23 cellular contexts compared by ENCODE assay signal in genomic region chr1:162488219-162488618, GRCh38. TPM values are rescaled to one million over a fixed set of nuclear protein-coding genes. Genes with fewer than 3 reads are reported as not detected.
DNase-seq lines count a peak whose midpoint lies in the region; ATAC-seq, FAIRE-seq and TF ChIP-seq lines count a peak whose summit lies in the region.
"Had no signal": no experiment of that assay in that cellular context is flagged by ENCODE, and none has a peak within 500 bp of the region (broad histone marks: within the 10 kb centered on the region; RNA-seq: fewer than 3 reads in every experiment).

No MANE protein-coding gene starts in this region.

- no peak for TF ChIP-seq POLR2A in A549 (IDR thresholded peaks at IDR 0.05; ENCODE audit: low read length)
- no peak for TF ChIP-seq POLR2A in H1 (IDR thresholded peaks at IDR 0.05; ENCODE audit: control extremely low read depth in 1 of 2, low read depth in 2 of 2, low read length in 2 of 2)
- TF ChIP-seq POLR2A in sigmoid colon (IDR thresholded peaks at IDR 0.05): no peak

- WGBS in A549 (ENCODE audit: missing lambda C conversion rate): 22% methylated on average over 3 of the region's 3 CpGs
- 91% methylated on average over 3 of the region's 3 CpGs; no CpG with 5 or more reads in 1 of the 2 experiments for WGBS in H1 (ENCODE audit: extremely low coverage in 1 of 2, insufficient coverage in 1 of 2, insufficient read length in 1 of 2, insufficient replicate concordance in 2 of 2, low coverage in 1 of 2, low lambda C conversion rate in 2 of 2, missing lambda C conversion rate in 1 of 2), 2 experiments
- no CpG with 5 or more reads among the region's 3 CpGs for WGBS in trophoblast cell (ENCODE audit: extremely low coverage, insufficient coverage, insufficient read length)
- WGBS in sigmoid colon, 2 donors: 57 to 68% methylated on average over 3 of the region's 3 CpGs

- TF ChIP-seq RAD21 in A549 (conservative IDR thresholded peaks at IDR 0.05 in 1 of 2, IDR thresholded peaks at IDR 0.05 in 1 of 2) (no peak), H1 (IDR thresholded peaks at IDR 0.05 in 1 of 2, conservative IDR thresholded peaks at IDR 0.05 in 1 of 2; ENCODE audit: low read depth in 2 of 2, low read length in 2 of 2) (no peak)

- H3K9me3 ChIP-seq in A549: no peaks in the 10 kb centered on the region
- no peaks in the 10 kb centered on the region for H3K9me3 ChIP-seq in H1 (ENCODE audit: insufficient read depth in 2 of 2, low read depth in 1 of 2, low read length in 1 of 2)
- peaks cover 1% of the 10 kb centered on the region for H3K9me3 ChIP-seq in trophoblast cell (ENCODE audit: insufficient read depth, low read depth, low read length)
- no peaks in the 10 kb centered on the region for H3K9me3 ChIP-seq in skeletal muscle tissue (ENCODE audit: control insufficient read depth in 3 of 3, low read length in 3 of 3)
- no peaks in the 10 kb centered on the region for H3K9me3 ChIP-seq in sigmoid colon
- H3K9me3 ChIP-seq: BE2C; BLaER1 treated with 17β-estradiol and CSF1 and Interleukin-3, amounts not matched to agents 10 nM and 100 nM had no signal

- TF ChIP-seq EP300 in A549 (IDR thresholded peaks at IDR 0.05) (no peak), H1 (IDR thresholded peaks at IDR 0.05; ENCODE audit: borderline replicate concordance in 1 of 2, low read depth in 2 of 2, low read length in 2 of 2) (no peak), sigmoid colon (IDR thresholded peaks at IDR 0.05) (no peak)

- H3K14ac ChIP-seq in H1 (ENCODE audit: insufficient read length): no peak overlapping the region
- no peak overlapping the region for H3K14ac ChIP-seq in trophoblast cell (ENCODE audit: low read length)

- H2BK5ac ChIP-seq in H1 (ENCODE audit: low read depth, low read length): no peak overlapping the region
- H2BK5ac ChIP-seq in trophoblast cell (ENCODE audit: low read depth, low read length, poor library complexity): no peak overlapping the region

- TF ChIP-seq CTCF in A549 (IDR thresholded peaks at IDR 0.05) (no peak), H1 (IDR thresholded peaks at IDR 0.05; ENCODE audit: control extremely low read depth in 1 of 3, insufficient read depth in 1 of 3, low read depth in 1 of 3, low read length in 3 of 3) (no peak), sigmoid colon (IDR thresholded peaks at IDR 0.05) (no peak)

- no peak for ATAC-seq in A549
- ATAC-seq in GM18873 (IDR thresholded peaks at IDR 0.05; ENCODE audit: low FRiP score, unreplicated experiment): no peak

- no peak overlapping the region for H3K18ac ChIP-seq in H1 (ENCODE audit: extremely low read depth, low read length)
- H3K18ac ChIP-seq in trophoblast cell (ENCODE audit: low read length): no peak overlapping the region

- H2AFZ ChIP-seq in H1 (ENCODE audit: low read length): 0 out of 2 replicates have a peak overlapping the region, but pooled peaks have one; percentile 32
- H2AFZ ChIP-seq in trophoblast cell (ENCODE audit: insufficient read depth, low read length, poor library complexity): no peak overlapping the region

- H2BK12ac ChIP-seq in H1 (ENCODE audit: low read depth, low read length): no peak overlapping the region
- H2BK12ac ChIP-seq in trophoblast cell (ENCODE audit: low read length): no peak overlapping the region

- intact Hi-C loops in sigmoid colon (cut with DNase I): no loop called here

- H3K79me2 ChIP-seq in H1 (ENCODE audit: control insufficient read depth in 1 of 2, insufficient read depth in 2 of 2, low read length in 2 of 2) (no peaks in the 10 kb centered on the region), trophoblast cell (ENCODE audit: control insufficient read depth, insufficient read depth, low read length, poor library complexity) (no peaks in the 10 kb centered on the region)

- H3K4me1 ChIP-seq in A549 (no peaks in the 10 kb centered on the region), H1 (replicated peaks in 1 of 4; ENCODE audit: control insufficient read depth in 3 of 4, insufficient read depth in 4 of 4, low read length in 3 of 4) (no peaks in the 10 kb centered on the region), trophoblast cell (ENCODE audit: control insufficient read depth in 1 of 2, insufficient read depth in 2 of 2, low read length in 2 of 2) (no peaks in the 10 kb centered on the region), skeletal muscle tissue (ENCODE audit: control insufficient read depth in 3 of 3, insufficient read depth in 3 of 3, low read length in 3 of 3) (no peaks in the 10 kb centered on the region), sigmoid colon (no peaks in the 10 kb centered on the region)
- H3K4me1 ChIP-seq: BE2C had no signal

- H2BK20ac ChIP-seq in H1 (ENCODE audit: low read length): no peak overlapping the region

- CTCF ChIA-PET in A549 (lab: Yijun Ruan, JAX) (no interaction called here), H1 (lab: Charles Lee; ENCODE audit: partially characterized antibody) (interaction anchor here (0.6 to 2.9 kb wide), 2 partner anchors 9 to 13 kb away, joined by 3 to 10 read pairs; no protein-coding TSS in a partner anchor)

- H4K8ac ChIP-seq in H1 (ENCODE audit: extremely low read depth, insufficient read depth, low read length) (no peak overlapping the region), trophoblast cell (ENCODE audit: low read depth, low read length) (no peak overlapping the region)

- H3K23ac ChIP-seq in H1 (ENCODE audit: insufficient read length) (no peak overlapping the region), trophoblast cell (ENCODE audit: low read length) (no peak overlapping the region)

- H4K20me1 ChIP-seq in H1 (replicated peaks in 1 of 2; ENCODE audit: control insufficient read depth in 1 of 2, insufficient read depth in 2 of 2, low read length in 2 of 2): no peaks in the 10 kb centered on the region
- H4K20me1 ChIP-seq: BLaER1 treated with 17β-estradiol and CSF1 and Interleukin-3, amounts not matched to agents 10 nM and 100 nM had no signal

- H3K27ac ChIP-seq in A549 (no peak overlapping the region), H1 (ENCODE audit: low read depth, low read length) (no peak overlapping the region), trophoblast cell (ENCODE audit: low read depth, low read length) (no peak overlapping the region), skeletal muscle tissue (ENCODE audit: low read depth, low read length) (no peak overlapping the region), sigmoid colon (no peak overlapping the region)
- H3K27ac ChIP-seq: 22Rv1; BLaER1 treated with 17β-estradiol and CSF1 and Interleukin-3, amounts not matched to agents 10 nM and 100 nM had no signal

- H4K91ac ChIP-seq in H1 (replicated peaks; ENCODE audit: insufficient read length, low read length) (no peak overlapping the region), trophoblast cell (ENCODE audit: low read depth, low read length) (no peak overlapping the region)

- no peak overlapping the region for H4K12ac ChIP-seq in trophoblast cell (ENCODE audit: low read depth, low read length)

- no peak overlapping the region for H3K4ac ChIP-seq in H1 (replicated peaks; ENCODE audit: insufficient read length, low read depth, low read length)
- H3K4ac ChIP-seq in trophoblast cell (ENCODE audit: low read depth, low read length): no peak overlapping the region

- H3K9ac ChIP-seq in H1 (replicated peaks in 1 of 4; ENCODE audit: extremely low read depth in 1 of 4, low read depth in 3 of 4, low read length in 3 of 4) (no peak overlapping the region), trophoblast cell (ENCODE audit: low read length) (peak overlapping the region; percentile 63), skeletal muscle tissue (ENCODE audit: low read depth in 1 of 3, low read length in 3 of 3) (peak overlapping the region in 1 of 3 donors; percentile 38)
- H3K9ac ChIP-seq: BLaER1 treated with 17β-estradiol and CSF1 and Interleukin-3, amounts not matched to agents 10 nM and 100 nM had no signal

- H2AK5ac ChIP-seq in H1 (ENCODE audit: low read depth, low read length) (no peak overlapping the region), trophoblast cell (ENCODE audit: low read length) (no peak overlapping the region)

- H2BK15ac ChIP-seq in H1 (ENCODE audit: low read length): no peak overlapping the region

- no peak overlapping the region for H3K4me3 ChIP-seq in A549
- H3K4me3 ChIP-seq in H1 (ENCODE audit: extremely low read depth in 1 of 4, insufficient read depth in 2 of 4, low read depth in 3 of 4, low read length in 4 of 4): no peak overlapping the region
- no peak overlapping the region for H3K4me3 ChIP-seq in trophoblast cell (ENCODE audit: low read depth, low read length)
- H3K4me3 ChIP-seq in skeletal muscle tissue (ENCODE audit: low read length in 3 of 3): peak overlapping the region in 2 of 3 donors; percentile 22 to 52
- H3K4me3 ChIP-seq in sigmoid colon: no peak overlapping the region
- H3K4me3 ChIP-seq: BLaER1 treated with 17β-estradiol and CSF1 and Interleukin-3, amounts not matched to agents 10 nM and 100 nM had no signal

- no peak overlapping the region for H2BK120ac ChIP-seq in H1 (replicated peaks; ENCODE audit: low read depth, low read length)
- no peak overlapping the region for H2BK120ac ChIP-seq in trophoblast cell (ENCODE audit: insufficient read depth, low read length, poor library complexity)

- H4K5ac ChIP-seq in H1 (ENCODE audit: insufficient read length, low read depth, low read length): no peak overlapping the region

- FAIRE-seq in A549 (lab: Jason Lieb, UNC): peak; percentile 18
- FAIRE-seq in H1 (lab: Jason Lieb, UNC): no peak
- FAIRE-seq: A204.1, G401.6, GM12892, GM19239 had no signal

- H3K23me2 ChIP-seq in H1 (ENCODE audit: low read depth, low read length): no peaks in the 10 kb centered on the region

- H3K4me2 ChIP-seq in A549 (no peak overlapping the region), H1 (ENCODE audit: insufficient read depth in 1 of 2, low read depth in 2 of 2, low read length in 2 of 2) (no peak overlapping the region), trophoblast cell (ENCODE audit: low read length) (no peak overlapping the region)
- H3K4me2 ChIP-seq: BLaER1 treated with 17β-estradiol and CSF1 and Interleukin-3, amounts not matched to agents 10 nM and 100 nM had no signal

- H3K36me3 ChIP-seq in H1 (ENCODE audit: control insufficient read depth in 2 of 4, insufficient read depth in 4 of 4, low read length in 3 of 4) (no peaks in the 10 kb centered on the region), trophoblast cell (ENCODE audit: control insufficient read depth in 1 of 2, insufficient read depth in 2 of 2, low read length in 2 of 2) (no peaks in the 10 kb centered on the region), skeletal muscle tissue (ENCODE audit: control insufficient read depth in 3 of 3, insufficient read depth in 3 of 3, low read length in 3 of 3) (no peaks in the 10 kb centered on the region), sigmoid colon (no peaks in the 10 kb centered on the region)
- H3K36me3 ChIP-seq: BE2C; BLaER1 treated with 17β-estradiol and CSF1 and Interleukin-3, amounts not matched to agents 10 nM and 100 nM had no signal

- no peak for DNase-seq in A549 (ENCODE audit: low read depth in 1 of 2, low spot score in 1 of 2)
- no peak for DNase-seq in H1 (ENCODE audit: low read depth in 1 of 2, low spot score in 2 of 2)
- DNase-seq in trophoblast cell: no peak
- DNase-seq in DMS114 treated with DMSO at 0.1 percent for 48 hours (lab: John Stamatoyannopoulos, UW; ENCODE audit: unreplicated experiment): no peak
- no peak for DNase-seq in sigmoid colon
- DNase-seq: ACHN; AML-193; BE2C; CD4-positive, alpha-beta T cell; CD8-positive, alpha-beta memory T cell; DMS153; DND-41; GOT3; H7; HCEC 1CT had no signal

- H3K56ac ChIP-seq in H1 (replicated peaks; ENCODE audit: insufficient read length, low read depth, low read length): no peak overlapping the region

- no peaks in the 10 kb centered on the region for H3K79me1 ChIP-seq in H1 (ENCODE audit: low read depth, low read length)
- H3K79me1 ChIP-seq in trophoblast cell (ENCODE audit: low read length): no peaks in the 10 kb centered on the region

- POLR2A ChIA-PET in A549 (lab: Yijun Ruan, JAX): no interaction called here
- POLR2A ChIA-PET in H1 (lab: Charles Lee; ENCODE audit: partially characterized antibody): no interaction called here

- no peaks in the 10 kb centered on the region for H3K27me3 ChIP-seq in H1 (replicated peaks in 1 of 4; ENCODE audit: control insufficient read depth in 3 of 4, extremely low read depth in 1 of 4, insufficient read depth in 3 of 4, low read length in 3 of 4)
- no peaks in the 10 kb centered on the region for H3K27me3 ChIP-seq in trophoblast cell (ENCODE audit: insufficient read depth, low read length)
- H3K27me3 ChIP-seq in skeletal muscle tissue (ENCODE audit: control insufficient read depth in 3 of 3, insufficient read depth in 3 of 3, low read length in 3 of 3): peaks cover 0 to 10% (median 4%) of the 10 kb centered on the region in 3 donors
- H3K27me3 ChIP-seq in sigmoid colon: peaks cover 0 to 7% (median 0%) of the 10 kb centered on the region in 3 donors
- H3K27me3 ChIP-seq: BLaER1 treated with 17β-estradiol and CSF1 and Interleukin-3, amounts not matched to agents 10 nM and 100 nM had no signal

RNA-seq across cellular contexts. Expression of gene UHMK1, which starts 9.4 kb away (rescaled TPM):
- 33.0 and 42.2 TPM in 2 replicates for polyA plus RNA-seq in A549 (2011; rRNA removed)
- 3.9 and 4.5 TPM in 2 replicates for polyA plus RNA-seq in A549 (2012; cell fraction: cytosol; rRNA removed)
- 2.0 and 3.4 TPM in 2 replicates for polyA plus RNA-seq in A549 (2012; cell fraction: nucleus; rRNA removed)
- polyA plus RNA-seq in A549 (2017; fragmentation: RNase III; extraction: RNeasy Plus Mini Kit Qiagen cat#74134 plus additional on column Dnase treatment): 20.2 to 21.7 TPM (median 21.0 TPM) in 3 replicates
- polyA minus RNA-seq in A549 (2011; rRNA and poly(A)+ RNA removed): 35.9 and 36.9 TPM in 2 replicates
- total RNA-seq in H1 (2021; fragmentation: NEBNext Ultra II Directional; extraction: Animal tissue kit (Norgen Biotek cat#: 25700)): 15.0 and 16.1 TPM in 2 replicates
- 3.1 and 4.6 TPM in 2 replicates for polyA plus RNA-seq in H1 (2011; rRNA removed)
- 6.6 TPM for polyA plus RNA-seq in H1 (2011; cell fraction: cytosol; rRNA removed)
- 3.2 TPM for polyA plus RNA-seq in H1 (2011; cell fraction: nucleus; rRNA removed)
- 3.0 to 8.9 TPM (median 4.7 TPM) in 4 replicates for polyA plus RNA-seq in H1 (2012, experiment 1 of 2)
- polyA plus RNA-seq in H1 (2012, experiment 2 of 2): 0.80 TPM
- 8.4 TPM for polyA plus RNA-seq in H1 (2013, experiment 1 of 2)
- 7.5 TPM for polyA plus RNA-seq in H1 (2013, experiment 2 of 2)
- polyA minus RNA-seq in H1 (2011; rRNA and poly(A)+ RNA removed): 15.9 and 21.7 TPM in 2 replicates
- polyA minus RNA-seq in H1 (2011; cell fraction: cytosol; rRNA and poly(A)+ RNA removed): 9.2 TPM
- 18.5 TPM for polyA minus RNA-seq in H1 (2011; cell fraction: nucleus; rRNA and poly(A)+ RNA removed)
- 10.8 TPM in 2 replicates for polyA plus RNA-seq in trophoblast cell (2013)
- 36.0 TPM for total RNA-seq in skeletal muscle tissue
- total RNA-seq in sigmoid colon: 10 to 100 TPM; 24.9 to 34.6 (median 28.8) TPM
- polyA plus RNA-seq in sigmoid colon: 10 to 100 TPM; 11.4 to 20.2 (median 16.0) TPM

Comparison
In these comparisons a context has a peak if more than half of its experiments do, and no peak if none do; other contexts are left out.
1. H3K4me3 ChIP-seq: peak in skeletal muscle tissue (2 of 3); none in A549 (single experiment), H1 (0 of 4), trophoblast cell (single experiment) and sigmoid colon (0 of 4).